ENCODE assay signal across 9 cellular contexts in the genomic region with DNA sequence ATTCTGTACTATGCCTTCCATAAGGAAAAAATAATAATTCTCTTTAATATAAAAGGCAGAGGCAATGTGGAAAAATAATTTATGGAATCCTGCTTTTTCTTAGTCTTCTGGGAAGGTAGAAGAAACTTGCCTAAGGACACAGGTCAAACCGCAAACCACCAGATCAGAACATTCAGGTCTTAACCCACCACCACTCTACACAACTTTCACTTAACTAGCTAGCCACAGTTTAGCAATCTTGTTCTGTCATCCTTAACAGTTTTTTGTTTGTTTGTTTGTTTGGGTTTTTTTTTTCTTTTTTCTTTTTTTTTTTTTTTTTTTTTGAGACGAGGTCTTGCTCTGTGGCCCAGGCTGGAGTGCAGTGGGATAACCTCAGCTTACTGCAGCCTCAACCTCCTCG.
"Had no signal": no experiment of that assay in that cellular context is flagged by ENCODE, and none has a peak within 500 bp of the region (broad histone marks: within the 10 kb centered on the region; RNA-seq: fewer than 3 reads in every experiment).

No MANE protein-coding gene starts in this region.

- ATAC-seq: HCT116, HepG2 had no signal

- H3K4me3 ChIP-seq: GM23248, HAP-1 had no signal

- H3K36me3 ChIP-seq: HAP-1 had no signal

- H3K9me3 Mint-ChIP-seq: HFFc6, IgD-negative memory B cell had no signal

- DNase-seq: GM23248, GOT3, H7, HFFc6 had no signal

- H3K27ac Mint-ChIP-seq: HFFc6, IgD-negative memory B cell had no signal

- H3K9ac ChIP-seq: GM23248 had no signal

- H3K9me3 ChIP-seq: HAP-1 had no signal

- H3K27me3 Mint-ChIP-seq: IgD-negative memory B cell had no signal

- H3K27ac ChIP-seq: GM23248, HL-60 had no signal

- H3K4me3 Mint-ChIP-seq: HFFc6, IgD-negative memory B cell had no signal

- H2AFZ ChIP-seq: GM23248 had no signal
